In the genomic region with DNA sequence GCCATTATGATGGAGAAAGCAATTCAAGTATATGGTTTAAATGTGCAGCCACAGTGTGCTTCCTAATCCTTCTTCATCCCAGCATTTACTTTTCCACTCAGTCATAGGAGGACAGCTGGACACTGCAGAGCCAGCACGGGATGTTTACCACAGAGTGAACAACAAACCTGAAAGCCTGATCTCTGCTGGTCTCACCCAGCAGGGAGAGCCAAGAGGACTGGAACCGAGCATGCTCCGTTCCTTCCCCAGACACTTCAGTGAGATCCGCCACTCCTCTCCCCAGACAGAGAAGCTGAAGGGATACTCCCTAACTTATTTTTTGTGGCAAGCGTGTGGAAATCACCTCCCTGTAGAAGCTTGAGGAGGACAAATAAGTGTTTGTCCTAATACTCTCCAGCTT, we compare ENCODE assay signal across 1 cellular context.
TF ChIP-seq lines count a peak whose summit lies in the region.

No MANE protein-coding gene starts in this region.

TF ChIP-seq in HepG2, 621 proteins besides CTCF, POLR2A, EP300 and RAD21 (continued from another document):
- TF ChIP-seq, protein P1, sequence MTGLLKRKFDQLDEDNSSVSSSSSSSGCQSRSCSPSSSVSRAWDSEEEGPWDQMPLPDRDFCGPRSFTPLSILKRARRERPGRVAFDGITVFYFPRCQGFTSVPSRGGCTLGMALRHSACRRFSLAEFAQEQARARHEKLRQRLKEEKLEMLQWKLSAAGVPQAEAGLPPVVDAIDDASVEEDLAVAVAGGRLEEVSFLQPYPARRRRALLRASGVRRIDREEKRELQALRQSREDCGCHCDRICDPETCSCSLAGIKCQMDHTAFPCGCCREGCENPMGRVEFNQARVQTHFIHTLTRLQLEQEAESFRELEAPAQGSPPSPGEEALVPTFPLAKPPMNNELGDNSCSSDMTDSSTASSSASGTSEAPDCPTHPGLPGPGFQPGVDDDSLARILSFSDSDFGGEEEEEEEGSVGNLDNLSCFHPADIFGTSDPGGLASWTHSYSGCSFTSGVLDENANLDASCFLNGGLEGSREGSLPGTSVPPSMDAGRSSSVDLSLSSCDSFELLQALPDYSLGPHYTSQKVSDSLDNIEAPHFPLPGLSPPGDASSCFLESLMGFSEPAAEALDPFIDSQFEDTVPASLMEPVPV (CRISPR knock-in tag; IDR thresholded peaks at IDR 0.05), result no peak
- TF ChIP-seq POGZ (CRISPR knock-in tag; IDR thresholded peaks at IDR 0.05) (no peak), ZNF607 (CRISPR knock-in tag; IDR thresholded peaks at IDR 0.05; ENCODE audit: borderline replicate concordance) (no peak), MYNN (CRISPR knock-in tag; IDR thresholded peaks at IDR 0.05; ENCODE audit: low read depth) (no peak), HHEX (CRISPR knock-in tag; IDR thresholded peaks at IDR 0.05) (no peak), ZNF75D (CRISPR knock-in tag; IDR thresholded peaks at IDR 0.05; ENCODE audit: borderline replicate concordance) (no peak), PAF1 (CRISPR knock-in tag; IDR thresholded peaks at IDR 0.05) (no peak), ZNF510 (CRISPR knock-in tag; IDR thresholded peaks at IDR 0.05; ENCODE audit: low read depth) (no peak)
- TF ChIP-seq, protein P2, sequence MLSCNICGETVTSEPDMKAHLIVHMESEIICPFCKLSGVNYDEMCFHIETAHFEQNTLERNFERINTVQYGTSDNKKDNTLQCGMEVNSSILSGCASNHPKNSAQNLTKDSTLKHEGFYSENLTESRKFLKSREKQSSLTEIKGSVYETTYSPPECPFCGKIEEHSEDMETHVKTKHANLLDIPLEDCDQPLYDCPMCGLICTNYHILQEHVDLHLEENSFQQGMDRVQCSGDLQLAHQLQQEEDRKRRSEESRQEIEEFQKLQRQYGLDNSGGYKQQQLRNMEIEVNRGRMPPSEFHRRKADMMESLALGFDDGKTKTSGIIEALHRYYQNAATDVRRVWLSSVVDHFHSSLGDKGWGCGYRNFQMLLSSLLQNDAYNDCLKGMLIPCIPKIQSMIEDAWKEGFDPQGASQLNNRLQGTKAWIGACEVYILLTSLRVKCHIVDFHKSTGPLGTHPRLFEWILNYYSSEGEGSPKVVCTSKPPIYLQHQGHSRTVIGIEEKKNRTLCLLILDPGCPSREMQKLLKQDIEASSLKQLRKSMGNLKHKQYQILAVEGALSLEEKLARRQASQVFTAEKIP (CRISPR knock-in tag; IDR thresholded peaks at IDR 0.05; ENCODE audit: borderline replicate concordance), result no peak
- TF ChIP-seq, protein P3, sequence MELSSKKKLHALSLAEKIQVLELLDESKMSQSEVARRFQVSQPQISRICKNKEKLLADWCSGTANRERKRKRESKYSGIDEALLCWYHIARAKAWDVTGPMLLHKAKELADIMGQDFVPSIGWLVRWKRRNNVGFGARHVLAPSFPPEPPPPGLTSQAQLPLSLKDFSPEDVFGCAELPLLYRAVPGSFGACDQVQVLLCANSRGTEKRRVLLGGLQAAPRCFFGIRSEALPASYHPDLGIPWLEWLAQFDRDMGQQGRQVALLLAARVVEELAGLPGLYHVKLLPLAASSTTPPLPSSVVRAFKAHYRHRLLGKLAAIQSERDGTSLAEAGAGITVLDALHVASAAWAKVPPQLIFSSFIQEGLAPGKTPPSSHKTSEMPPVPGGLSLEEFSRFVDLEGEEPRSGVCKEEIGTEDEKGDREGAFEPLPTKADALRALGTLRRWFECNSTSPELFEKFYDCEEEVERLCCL (CRISPR knock-in tag; IDR thresholded peaks at IDR 0.05; ENCODE audit: borderline replicate concordance), result no peak
- TF ChIP-seq, protein P4, sequence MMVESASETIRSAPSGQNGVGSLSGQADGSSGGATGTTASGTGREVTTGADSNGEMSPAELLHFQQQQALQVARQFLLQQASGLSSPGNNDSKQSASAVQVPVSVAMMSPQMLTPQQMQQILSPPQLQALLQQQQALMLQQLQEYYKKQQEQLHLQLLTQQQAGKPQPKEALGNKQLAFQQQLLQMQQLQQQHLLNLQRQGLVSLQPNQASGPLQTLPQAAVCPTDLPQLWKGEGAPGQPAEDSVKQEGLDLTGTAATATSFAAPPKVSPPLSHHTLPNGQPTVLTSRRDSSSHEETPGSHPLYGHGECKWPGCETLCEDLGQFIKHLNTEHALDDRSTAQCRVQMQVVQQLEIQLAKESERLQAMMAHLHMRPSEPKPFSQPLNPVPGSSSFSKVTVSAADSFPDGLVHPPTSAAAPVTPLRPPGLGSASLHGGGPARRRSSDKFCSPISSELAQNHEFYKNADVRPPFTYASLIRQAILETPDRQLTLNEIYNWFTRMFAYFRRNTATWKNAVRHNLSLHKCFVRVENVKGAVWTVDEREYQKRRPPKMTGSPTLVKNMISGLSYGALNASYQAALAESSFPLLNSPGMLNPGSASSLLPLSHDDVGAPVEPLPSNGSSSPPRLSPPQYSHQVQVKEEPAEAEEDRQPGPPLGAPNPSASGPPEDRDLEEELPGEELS (CRISPR knock-in tag; IDR thresholded peaks at IDR 0.05), result no peak
- TF ChIP-seq, protein P5, sequence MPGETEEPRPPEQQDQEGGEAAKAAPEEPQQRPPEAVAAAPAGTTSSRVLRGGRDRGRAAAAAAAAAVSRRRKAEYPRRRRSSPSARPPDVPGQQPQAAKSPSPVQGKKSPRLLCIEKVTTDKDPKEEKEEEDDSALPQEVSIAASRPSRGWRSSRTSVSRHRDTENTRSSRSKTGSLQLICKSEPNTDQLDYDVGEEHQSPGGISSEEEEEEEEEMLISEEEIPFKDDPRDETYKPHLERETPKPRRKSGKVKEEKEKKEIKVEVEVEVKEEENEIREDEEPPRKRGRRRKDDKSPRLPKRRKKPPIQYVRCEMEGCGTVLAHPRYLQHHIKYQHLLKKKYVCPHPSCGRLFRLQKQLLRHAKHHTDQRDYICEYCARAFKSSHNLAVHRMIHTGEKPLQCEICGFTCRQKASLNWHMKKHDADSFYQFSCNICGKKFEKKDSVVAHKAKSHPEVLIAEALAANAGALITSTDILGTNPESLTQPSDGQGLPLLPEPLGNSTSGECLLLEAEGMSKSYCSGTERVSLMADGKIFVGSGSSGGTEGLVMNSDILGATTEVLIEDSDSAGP (CRISPR knock-in tag; IDR thresholded peaks at IDR 0.05; ENCODE audit: borderline replicate concordance), result no peak
- TF ChIP-seq, protein P6, sequence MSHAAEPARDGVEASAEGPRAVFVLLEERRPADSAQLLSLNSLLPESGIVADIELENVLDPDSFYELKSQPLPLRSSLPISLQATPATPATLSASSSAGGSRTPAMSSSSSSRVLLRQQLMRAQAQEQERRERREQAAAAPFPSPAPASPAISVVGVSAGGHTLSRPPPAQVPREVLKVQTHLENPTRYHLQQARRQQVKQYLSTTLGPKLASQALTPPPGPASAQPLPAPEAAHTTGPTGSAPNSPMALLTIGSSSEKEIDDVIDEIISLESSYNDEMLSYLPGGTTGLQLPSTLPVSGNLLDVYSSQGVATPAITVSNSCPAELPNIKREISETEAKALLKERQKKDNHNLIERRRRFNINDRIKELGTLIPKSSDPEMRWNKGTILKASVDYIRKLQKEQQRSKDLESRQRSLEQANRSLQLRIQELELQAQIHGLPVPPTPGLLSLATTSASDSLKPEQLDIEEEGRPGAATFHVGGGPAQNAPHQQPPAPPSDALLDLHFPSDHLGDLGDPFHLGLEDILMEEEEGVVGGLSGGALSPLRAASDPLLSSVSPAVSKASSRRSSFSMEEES (CRISPR knock-in tag; IDR thresholded peaks at IDR 0.05), result no peak
- TF ChIP-seq, protein P7, sequence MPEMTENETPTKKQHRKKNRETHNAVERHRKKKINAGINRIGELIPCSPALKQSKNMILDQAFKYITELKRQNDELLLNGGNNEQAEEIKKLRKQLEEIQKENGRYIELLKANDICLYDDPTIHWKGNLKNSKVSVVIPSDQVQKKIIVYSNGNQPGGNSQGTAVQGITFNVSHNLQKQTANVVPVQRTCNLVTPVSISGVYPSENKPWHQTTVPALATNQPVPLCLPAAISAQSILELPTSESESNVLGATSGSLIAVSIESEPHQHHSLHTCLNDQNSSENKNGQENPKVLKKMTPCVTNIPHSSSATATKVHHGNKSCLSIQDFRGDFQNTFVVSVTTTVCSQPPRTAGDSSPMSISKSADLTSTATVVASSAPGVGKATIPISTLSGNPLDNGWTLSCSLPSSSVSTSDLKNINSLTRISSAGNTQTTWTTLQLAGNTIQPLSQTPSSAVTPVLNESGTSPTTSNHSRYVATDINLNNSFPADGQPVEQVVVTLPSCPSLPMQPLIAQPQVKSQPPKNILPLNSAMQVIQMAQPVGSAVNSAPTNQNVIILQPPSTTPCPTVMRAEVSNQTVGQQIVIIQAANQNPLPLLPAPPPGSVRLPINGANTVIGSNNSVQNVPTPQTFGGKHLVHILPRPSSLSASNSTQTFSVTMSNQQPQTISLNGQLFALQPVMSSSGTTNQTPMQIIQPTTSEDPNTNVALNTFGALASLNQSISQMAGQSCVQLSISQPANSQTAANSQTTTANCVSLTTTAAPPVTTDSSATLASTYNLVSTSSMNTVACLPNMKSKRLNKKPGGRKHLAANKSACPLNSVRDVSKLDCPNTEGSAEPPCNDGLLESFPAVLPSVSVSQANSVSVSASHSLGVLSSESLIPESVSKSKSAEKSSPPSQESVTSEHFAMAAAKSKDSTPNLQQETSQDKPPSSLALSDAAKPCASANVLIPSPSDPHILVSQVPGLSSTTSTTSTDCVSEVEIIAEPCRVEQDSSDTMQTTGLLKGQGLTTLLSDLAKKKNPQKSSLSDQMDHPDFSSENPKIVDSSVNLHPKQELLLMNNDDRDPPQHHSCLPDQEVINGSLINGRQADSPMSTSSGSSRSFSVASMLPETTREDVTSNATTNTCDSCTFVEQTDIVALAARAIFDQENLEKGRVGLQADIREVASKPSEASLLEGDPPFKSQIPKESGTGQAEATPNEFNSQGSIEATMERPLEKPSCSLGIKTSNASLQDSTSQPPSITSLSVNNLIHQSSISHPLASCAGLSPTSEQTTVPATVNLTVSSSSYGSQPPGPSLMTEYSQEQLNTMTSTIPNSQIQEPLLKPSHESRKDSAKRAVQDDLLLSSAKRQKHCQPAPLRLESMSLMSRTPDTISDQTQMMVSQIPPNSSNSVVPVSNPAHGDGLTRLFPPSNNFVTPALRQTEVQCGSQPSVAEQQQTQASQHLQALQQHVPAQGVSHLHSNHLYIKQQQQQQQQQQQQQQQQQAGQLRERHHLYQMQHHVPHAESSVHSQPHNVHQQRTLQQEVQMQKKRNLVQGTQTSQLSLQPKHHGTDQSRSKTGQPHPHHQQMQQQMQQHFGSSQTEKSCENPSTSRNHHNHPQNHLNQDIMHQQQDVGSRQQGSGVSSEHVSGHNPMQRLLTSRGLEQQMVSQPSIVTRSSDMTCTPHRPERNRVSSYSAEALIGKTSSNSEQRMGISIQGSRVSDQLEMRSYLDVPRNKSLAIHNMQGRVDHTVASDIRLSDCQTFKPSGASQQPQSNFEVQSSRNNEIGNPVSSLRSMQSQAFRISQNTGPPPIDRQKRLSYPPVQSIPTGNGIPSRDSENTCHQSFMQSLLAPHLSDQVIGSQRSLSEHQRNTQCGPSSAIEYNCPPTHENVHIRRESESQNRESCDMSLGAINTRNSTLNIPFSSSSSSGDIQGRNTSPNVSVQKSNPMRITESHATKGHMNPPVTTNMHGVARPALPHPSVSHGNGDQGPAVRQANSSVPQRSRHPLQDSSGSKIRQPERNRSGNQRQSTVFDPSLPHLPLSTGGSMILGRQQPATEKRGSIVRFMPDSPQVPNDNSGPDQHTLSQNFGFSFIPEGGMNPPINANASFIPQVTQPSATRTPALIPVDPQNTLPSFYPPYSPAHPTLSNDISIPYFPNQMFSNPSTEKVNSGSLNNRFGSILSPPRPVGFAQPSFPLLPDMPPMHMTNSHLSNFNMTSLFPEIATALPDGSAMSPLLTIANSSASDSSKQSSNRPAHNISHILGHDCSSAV (CRISPR knock-in tag; IDR thresholded peaks at IDR 0.05; ENCODE audit: borderline replicate concordance), result no peak
- TF ChIP-seq, protein P8, sequence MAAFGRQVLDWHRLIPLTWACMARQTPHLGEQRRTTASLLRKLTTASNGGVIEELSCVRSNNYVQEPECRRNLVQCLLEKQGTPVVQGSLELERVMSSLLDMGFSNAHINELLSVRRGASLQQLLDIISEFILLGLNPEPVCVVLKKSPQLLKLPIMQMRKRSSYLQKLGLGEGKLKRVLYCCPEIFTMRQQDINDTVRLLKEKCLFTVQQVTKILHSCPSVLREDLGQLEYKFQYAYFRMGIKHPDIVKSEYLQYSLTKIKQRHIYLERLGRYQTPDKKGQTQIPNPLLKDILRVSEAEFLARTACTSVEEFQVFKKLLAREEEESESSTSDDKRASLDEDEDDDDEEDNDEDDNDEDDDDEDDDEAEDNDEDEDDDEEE (CRISPR knock-in tag; IDR thresholded peaks at IDR 0.05), result no peak
- TF ChIP-seq, protein P9, sequence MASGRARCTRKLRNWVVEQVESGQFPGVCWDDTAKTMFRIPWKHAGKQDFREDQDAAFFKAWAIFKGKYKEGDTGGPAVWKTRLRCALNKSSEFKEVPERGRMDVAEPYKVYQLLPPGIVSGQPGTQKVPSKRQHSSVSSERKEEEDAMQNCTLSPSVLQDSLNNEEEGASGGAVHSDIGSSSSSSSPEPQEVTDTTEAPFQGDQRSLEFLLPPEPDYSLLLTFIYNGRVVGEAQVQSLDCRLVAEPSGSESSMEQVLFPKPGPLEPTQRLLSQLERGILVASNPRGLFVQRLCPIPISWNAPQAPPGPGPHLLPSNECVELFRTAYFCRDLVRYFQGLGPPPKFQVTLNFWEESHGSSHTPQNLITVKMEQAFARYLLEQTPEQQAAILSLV (CRISPR knock-in tag; IDR thresholded peaks at IDR 0.05; ENCODE audit: borderline replicate concordance), result no peak
- TF ChIP-seq, protein P10, sequence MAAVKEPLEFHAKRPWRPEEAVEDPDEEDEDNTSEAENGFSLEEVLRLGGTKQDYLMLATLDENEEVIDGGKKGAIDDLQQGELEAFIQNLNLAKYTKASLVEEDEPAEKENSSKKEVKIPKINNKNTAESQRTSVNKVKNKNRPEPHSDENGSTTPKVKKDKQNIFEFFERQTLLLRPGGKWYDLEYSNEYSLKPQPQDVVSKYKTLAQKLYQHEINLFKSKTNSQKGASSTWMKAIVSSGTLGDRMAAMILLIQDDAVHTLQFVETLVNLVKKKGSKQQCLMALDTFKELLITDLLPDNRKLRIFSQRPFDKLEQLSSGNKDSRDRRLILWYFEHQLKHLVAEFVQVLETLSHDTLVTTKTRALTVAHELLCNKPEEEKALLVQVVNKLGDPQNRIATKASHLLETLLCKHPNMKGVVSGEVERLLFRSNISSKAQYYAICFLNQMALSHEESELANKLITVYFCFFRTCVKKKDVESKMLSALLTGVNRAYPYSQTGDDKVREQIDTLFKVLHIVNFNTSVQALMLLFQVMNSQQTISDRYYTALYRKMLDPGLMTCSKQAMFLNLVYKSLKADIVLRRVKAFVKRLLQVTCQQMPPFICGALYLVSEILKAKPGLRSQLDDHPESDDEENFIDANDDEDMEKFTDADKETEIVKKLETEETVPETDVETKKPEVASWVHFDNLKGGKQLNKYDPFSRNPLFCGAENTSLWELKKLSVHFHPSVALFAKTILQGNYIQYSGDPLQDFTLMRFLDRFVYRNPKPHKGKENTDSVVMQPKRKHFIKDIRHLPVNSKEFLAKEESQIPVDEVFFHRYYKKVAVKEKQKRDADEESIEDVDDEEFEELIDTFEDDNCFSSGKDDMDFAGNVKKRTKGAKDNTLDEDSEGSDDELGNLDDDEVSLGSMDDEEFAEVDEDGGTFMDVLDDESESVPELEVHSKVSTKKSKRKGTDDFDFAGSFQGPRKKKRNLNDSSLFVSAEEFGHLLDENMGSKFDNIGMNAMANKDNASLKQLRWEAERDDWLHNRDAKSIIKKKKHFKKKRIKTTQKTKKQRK (IDR thresholded peaks at IDR 0.05; ENCODE audit: low read length), result no peak
